20 cellular contexts compared by ENCODE assay signal in genomic region chr2:169286858-169287257, GRCh38.
DNase-seq lines count a peak whose midpoint lies in the region; ATAC-seq and TF ChIP-seq lines count a peak whose summit lies in the region.
"Had no signal": no experiment of that assay in that cellular context is flagged by ENCODE, and none has a peak within 500 bp of the region (broad histone marks: within the 10 kb centered on the region; RNA-seq: fewer than 3 reads in every experiment).

No MANE protein-coding gene starts in this region.

- no peak overlapping the region for H2AK5ac ChIP-seq in neuronal stem cell (ENCODE audit: low read depth, low read length)

- H3K4me3 ChIP-seq in Karpas-422 (ENCODE audit: low read length) = no peak overlapping the region
- no peak overlapping the region for H3K4me3 ChIP-seq in endodermal cell (ENCODE audit: low read length)
- H3K4me3 ChIP-seq in neuronal stem cell (ENCODE audit: low read length in 2 of 2) = no peak overlapping the region
- H3K4me3 ChIP-seq: GM12878, GM23248 had no signal

- no peak overlapping the region for H2BK120ac ChIP-seq in neuronal stem cell (ENCODE audit: low read depth, low read length)

- intact Hi-C loops in sciatic nerve (cut with DNase I) (no loop called here), left ventricle myocardium superior (cut with micrococcal nuclease) (no loop called here)

- H3K4ac ChIP-seq in neuronal stem cell (ENCODE audit: low read length) = no peak overlapping the region

- no peaks in the 10 kb centered on the region for H4K20me1 ChIP-seq in Karpas-422 (ENCODE audit: insufficient read depth, low read depth, low read length)

- no peak overlapping the region for H2BK12ac ChIP-seq in neuronal stem cell (ENCODE audit: low read length)

- no peak overlapping the region for H2BK5ac ChIP-seq in neuronal stem cell (ENCODE audit: low read length)

- H3K27me3 ChIP-seq in Karpas-422 (ENCODE audit: low read length) (no peaks in the 10 kb centered on the region), endodermal cell (ENCODE audit: control insufficient read depth, insufficient read depth, low read length, poor library complexity, severe bottlenecking) (no peaks in the 10 kb centered on the region), neuronal stem cell (ENCODE audit: control insufficient read depth in 3 of 3, insufficient read depth in 3 of 3, low read depth in 1 of 3, low read length in 3 of 3) (no peaks in the 10 kb centered on the region)
- H3K27me3 ChIP-seq: BE2C had no signal

- H3K18ac ChIP-seq in neuronal stem cell (ENCODE audit: low read length) = no peak overlapping the region

- no peak overlapping the region for H2AFZ ChIP-seq in Karpas-422 (ENCODE audit: low read length)
- H2AFZ ChIP-seq in neuronal stem cell (ENCODE audit: low read length) = no peak overlapping the region
- H2AFZ ChIP-seq: GM23248 had no signal

- no peaks in the 10 kb centered on the region for H3K4me1 ChIP-seq in Karpas-422 (ENCODE audit: low read length)
- H3K4me1 ChIP-seq in endodermal cell (ENCODE audit: control insufficient read depth, insufficient read depth, low read length) = peaks cover 15% of the 10 kb centered on the region
- peaks cover 13 to 35% of the 10 kb centered on the region in 2 donors for H3K4me1 ChIP-seq in neuronal stem cell (ENCODE audit: control insufficient read depth in 2 of 2, insufficient read depth in 1 of 2, low read depth in 1 of 2, low read length in 2 of 2)
- H3K4me1 ChIP-seq: BE2C had no signal

- H3K23ac ChIP-seq in neuronal stem cell (ENCODE audit: low read depth, low read length, poor library complexity) = no peak overlapping the region

- 29 to 97% methylated on average over 1 to 3 of the region's 3 CpGs for WGBS in endodermal cell (ENCODE audit: insufficient coverage in 1 of 2, insufficient read length in 1 of 2), 2 experiments
- no CpG with 5 or more reads among the region's 3 CpGs for WGBS in neuronal stem cell (ENCODE audit: extremely low coverage in 2 of 2, insufficient read length in 2 of 2, insufficient replicate concordance in 1 of 2), 2 donors

- H3K9me3 Mint-ChIP-seq in endodermal cell = no peaks in the 10 kb centered on the region
- H3K9me3 Mint-ChIP-seq: CD8-positive, alpha-beta memory T cell had no signal

- H3K9me2 ChIP-seq in Karpas-422 (replicated peaks; ENCODE audit: insufficient read depth, low read length) = no peaks in the 10 kb centered on the region

- no peak overlapping the region for H3K14ac ChIP-seq in neuronal stem cell (ENCODE audit: low read length)

- H3K36me3 ChIP-seq in Karpas-422 (ENCODE audit: insufficient read depth, low read length) (no peaks in the 10 kb centered on the region), endodermal cell (ENCODE audit: control insufficient read depth, insufficient read depth, low read length) (no peaks in the 10 kb centered on the region), neuronal stem cell (replicated peaks in 1 of 2; ENCODE audit: control insufficient read depth in 2 of 2, insufficient read depth in 2 of 2, low read length in 2 of 2) (peaks cover 26 to 65% of the 10 kb centered on the region in 2 donors)
- H3K36me3 ChIP-seq: BE2C had no signal

- H4K91ac ChIP-seq in neuronal stem cell (ENCODE audit: low read depth, low read length, poor library complexity) = no peak overlapping the region

- no peak overlapping the region for H3K4me3 Mint-ChIP-seq in endodermal cell
- H3K4me3 Mint-ChIP-seq: CD4-positive, CD25-positive, alpha-beta regulatory T cell; CD8-positive, alpha-beta memory T cell had no signal

- TF ChIP-seq CTCF in endodermal cell (conservative IDR thresholded peaks at IDR 0.05) = no peak

- H3K9me3 ChIP-seq in Karpas-422 (ENCODE audit: low read length) = no peaks in the 10 kb centered on the region
- H3K9me3 ChIP-seq in endodermal cell (ENCODE audit: control insufficient read depth, low read length) = no peaks in the 10 kb centered on the region
- peaks cover 0 to 6% of the 10 kb centered on the region in 2 donors for H3K9me3 ChIP-seq in neuronal stem cell (replicated peaks in 1 of 2; ENCODE audit: control insufficient read depth in 2 of 2, insufficient read depth in 1 of 2, low read depth in 1 of 2, low read length in 2 of 2)
- H3K9me3 ChIP-seq: BE2C had no signal

- ATAC-seq in sciatic nerve (no peak), left ventricle myocardium superior (no peak)
- ATAC-seq: GM12878 had no signal

- H3K9ac ChIP-seq in Karpas-422 (ENCODE audit: low read length) = no peak overlapping the region
- no peak overlapping the region for H3K9ac ChIP-seq in endodermal cell (ENCODE audit: extremely low read depth, low read length, poor library complexity, severe bottlenecking)
- no peak overlapping the region for H3K9ac ChIP-seq in neuronal stem cell (ENCODE audit: low read depth, low read length, poor library complexity)
- H3K9ac ChIP-seq: GM23248 had no signal

- no peaks in the 10 kb centered on the region for H3K79me1 ChIP-seq in neuronal stem cell (ENCODE audit: low read depth, low read length)

- no peaks in the 10 kb centered on the region for H3K79me2 ChIP-seq in Karpas-422 (ENCODE audit: low read length)

- no peak overlapping the region for H4K8ac ChIP-seq in neuronal stem cell (ENCODE audit: low read depth, low read length)

- no peaks in the 10 kb centered on the region for H3K27me3 Mint-ChIP-seq in endodermal cell (ENCODE audit: insufficient read depth)
- H3K27me3 Mint-ChIP-seq: CD4-positive, CD25-positive, alpha-beta regulatory T cell had no signal

- peaks cover 26% of the 10 kb centered on the region for H3K4me1 Mint-ChIP-seq in endodermal cell
- H3K4me1 Mint-ChIP-seq: CD4-positive, CD25-positive, alpha-beta regulatory T cell; CD8-positive, alpha-beta memory T cell had no signal

- no peaks in the 10 kb centered on the region for H3K36me3 Mint-ChIP-seq in endodermal cell (ENCODE audit: low read depth)
- H3K36me3 Mint-ChIP-seq: CD4-positive, CD25-positive, alpha-beta regulatory T cell; CD8-positive, alpha-beta memory T cell had no signal

- H2BK15ac ChIP-seq in neuronal stem cell (ENCODE audit: low read length) = no peak overlapping the region

- H3K27ac Mint-ChIP-seq in endodermal cell = no peak overlapping the region
- H3K27ac Mint-ChIP-seq: CD4-positive, CD25-positive, alpha-beta regulatory T cell; CD8-positive, alpha-beta memory T cell had no signal

- DNase-seq in Karpas-422 (peak; percentile 10), endodermal cell (no peak), neuronal stem cell (ENCODE audit: low spot score) (peak; percentile 42), substantia nigra (lab: John Stamatoyannopoulos, UW) (no peak), NCI-H345 treated with DMSO at 0.1 percent for 48 hours (lab: John Stamatoyannopoulos, UW; ENCODE audit: unreplicated experiment) (no peak), sciatic nerve (ENCODE audit: low spot score) (no peak), left ventricle myocardium superior (no peak), AG20443 (ENCODE audit: low spot score) (no peak)
- DNase-seq: BE2C; C1 segment of cervical spinal cord; CD4-positive, CD25-positive, alpha-beta regulatory T cell; CD8-positive, alpha-beta memory T cell; COR-L47; DMS 273 treated with DMSO at 0.1 percent for 48 hours; DMS53; DND-41; EL; GM23248; H7 had no signal

- H3K4me2 ChIP-seq in Karpas-422 (ENCODE audit: low read depth, low read length, poor library complexity, severe bottlenecking) = no peak overlapping the region
- H3K4me2 ChIP-seq in neuronal stem cell (ENCODE audit: insufficient read depth, low read length, poor library complexity, severe bottlenecking) = no peak overlapping the region

- H3K27ac ChIP-seq in Karpas-422 (ENCODE audit: low read length) = no peak overlapping the region
- peak overlapping the region; percentile 69 for H3K27ac ChIP-seq in endodermal cell (ENCODE audit: low read depth, low read length)
- H3K27ac ChIP-seq in neuronal stem cell (replicated peaks; ENCODE audit: low read length) = peak overlapping the region; percentile 95
- peak overlapping the region; percentile 23 for H3K27ac ChIP-seq in substantia nigra (ENCODE audit: low read depth, low read length, poor library complexity, severe bottlenecking)
- H3K27ac ChIP-seq: GM23248 had no signal

Comparison
In these comparisons a context has a peak if more than half of its experiments do, and no peak if none do; other contexts are left out.
1. DNase-seq: peak in Karpas-422 (single experiment) and neuronal stem cell (single experiment); none in endodermal cell (single experiment), substantia nigra (0 of 49), NCI-H345 treated with DMSO at 0.1 percent for 48 hours (single experiment), sciatic nerve (single experiment), left ventricle myocardium superior (single experiment) and AG20443 (single experiment).